Comparison of ENCODE assay signal across 7 cellular contexts in the genomic region with DNA sequence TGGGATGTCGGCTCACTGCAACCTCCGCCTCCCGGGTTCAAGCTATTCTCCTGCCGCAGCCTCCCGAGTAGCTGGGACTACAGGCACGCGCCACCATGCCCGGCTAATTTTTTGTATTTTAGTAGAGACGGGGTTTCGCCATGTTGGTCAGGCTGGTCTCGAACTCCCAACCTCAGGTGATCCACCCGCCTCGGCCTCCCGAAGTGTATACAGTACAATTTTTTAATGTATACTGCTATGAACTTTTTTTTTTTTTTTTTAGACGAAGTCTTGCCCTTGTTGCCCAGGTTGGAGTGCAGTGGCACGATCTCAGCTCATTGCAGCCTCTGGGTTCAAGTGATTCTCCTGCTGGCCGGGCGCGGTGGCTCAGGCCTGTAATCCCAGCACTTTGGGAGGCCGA. TPM values are rescaled to one million over a fixed set of nuclear protein-coding genes. Genes with fewer than 3 reads are reported as not detected.
DNase-seq lines count a peak whose midpoint lies in the region; TF ChIP-seq lines count a peak whose summit lies in the region.
"Not testable (repeated sequence)": the region's sequence is repeated elsewhere in the genome, so short reads cannot be mapped to it uniquely, and the experiment has no call there.

No MANE protein-coding gene starts in this region.

- not testable (repeated sequence) for H3K27me3 Mint-ChIP-seq in T-helper 2 cell treated with Interferon-gamma antibody and Interleukin-4, amounts not matched to agents 5 μg/mL and 100 μg/mL, for 36 hours (ENCODE audit: low read depth); activated T-helper 1 cell treated with anti-CD3 and anti-CD28 coated beads, Interleukin-12 subunit alpha, Interleukin-12 subunit beta, Interleukin-2, Interleukin-4 antibody, amounts not matched to agents 30 ng/mL and 10 ng/mL and 1 ng/mL, durations not matched to agents 14 hours and 24 hours and 36 hours (ENCODE audit: insufficient read depth); brain; nephron (ENCODE audit: low read depth); stimulated activated naive CD8-positive, alpha-beta T cell treated with anti-CD3 and anti-CD28 coated beads, Interleukin-15, Interleukin-2, amounts not matched to agents 100 ng/mL and 50 ng/mL, for 24 hours

- H3K36me3 ChIP-seq in DOHH2 (ENCODE audit: control insufficient read depth, low read length); hepatocyte (replicated peaks; ENCODE audit: insufficient read depth, low read depth): not testable (repeated sequence)

- H3K4me3 Mint-ChIP-seq in T-helper 2 cell treated with Interferon-gamma antibody and Interleukin-4, amounts not matched to agents 5 μg/mL and 100 μg/mL, for 36 hours, result peak overlapping the region; percentile 93
- peak overlapping the region; percentile 37 for H3K4me3 Mint-ChIP-seq in activated T-helper 1 cell treated with anti-CD3 and anti-CD28 coated beads, Interleukin-12 subunit alpha, Interleukin-12 subunit beta, Interleukin-2, Interleukin-4 antibody, amounts not matched to agents 30 ng/mL and 10 ng/mL and 1 ng/mL, durations not matched to agents 14 hours and 24 hours and 36 hours
- H3K4me3 Mint-ChIP-seq in brain (peak overlapping the region in 3 of 5 experiments; percentile 16 to 57 (median 28)), nephron (peak overlapping the region; percentile 48 to 65 (median 54))
- H3K4me3 Mint-ChIP-seq in stimulated activated naive CD8-positive, alpha-beta T cell treated with anti-CD3 and anti-CD28 coated beads, Interleukin-15, Interleukin-2, amounts not matched to agents 100 ng/mL and 50 ng/mL, for 24 hours, result peak overlapping the region; percentile 10

- peaks cover 11% of the 10 kb centered on the region for H3F3A ChIP-seq in DOHH2 (ENCODE audit: control insufficient read depth, insufficient read depth)

- H3K4me1 Mint-ChIP-seq in T-helper 2 cell treated with Interferon-gamma antibody and Interleukin-4, amounts not matched to agents 5 μg/mL and 100 μg/mL, for 36 hours (ENCODE audit: low read depth), result not testable (repeated sequence)
- H3K4me1 Mint-ChIP-seq in activated T-helper 1 cell treated with anti-CD3 and anti-CD28 coated beads, Interleukin-12 subunit alpha, Interleukin-12 subunit beta, Interleukin-2, Interleukin-4 antibody, amounts not matched to agents 30 ng/mL and 10 ng/mL and 1 ng/mL, durations not matched to agents 14 hours and 24 hours and 36 hours (ENCODE audit: low read depth), result peaks cover 17% of the 10 kb centered on the region
- peaks cover 27% of the 10 kb centered on the region for H3K4me1 Mint-ChIP-seq in brain
- H3K4me1 Mint-ChIP-seq in nephron, result peaks cover 16% of the 10 kb centered on the region
- peaks cover 23% of the 10 kb centered on the region for H3K4me1 Mint-ChIP-seq in stimulated activated naive CD8-positive, alpha-beta T cell treated with anti-CD3 and anti-CD28 coated beads, Interleukin-15, Interleukin-2, amounts not matched to agents 100 ng/mL and 50 ng/mL, for 24 hours (ENCODE audit: low read depth)

- not testable (repeated sequence) for H3K9me3 Mint-ChIP-seq in T-helper 2 cell treated with Interferon-gamma antibody and Interleukin-4, amounts not matched to agents 5 μg/mL and 100 μg/mL, for 36 hours; activated T-helper 1 cell treated with anti-CD3 and anti-CD28 coated beads, Interleukin-12 subunit alpha, Interleukin-12 subunit beta, Interleukin-2, Interleukin-4 antibody, amounts not matched to agents 30 ng/mL and 10 ng/mL and 1 ng/mL, durations not matched to agents 14 hours and 24 hours and 36 hours; nephron; stimulated activated naive CD8-positive, alpha-beta T cell treated with anti-CD3 and anti-CD28 coated beads, Interleukin-15, Interleukin-2, amounts not matched to agents 100 ng/mL and 50 ng/mL, for 24 hours
- H3K9me3 Mint-ChIP-seq in brain, result peaks cover 4 to 14% (median 8%) of the 10 kb centered on the region in 5 experiments

- H3K27ac ChIP-seq in DOHH2 (ENCODE audit: low read depth, low read length), result not testable (repeated sequence)
- H3K27ac ChIP-seq in hepatocyte, result peak overlapping the region; percentile 100

- not testable (repeated sequence) for H3K27ac Mint-ChIP-seq in T-helper 2 cell treated with Interferon-gamma antibody and Interleukin-4, amounts not matched to agents 5 μg/mL and 100 μg/mL, for 36 hours; activated T-helper 1 cell treated with anti-CD3 and anti-CD28 coated beads, Interleukin-12 subunit alpha, Interleukin-12 subunit beta, Interleukin-2, Interleukin-4 antibody, amounts not matched to agents 30 ng/mL and 10 ng/mL and 1 ng/mL, durations not matched to agents 14 hours and 24 hours and 36 hours; brain; stimulated activated naive CD8-positive, alpha-beta T cell treated with anti-CD3 and anti-CD28 coated beads, Interleukin-15, Interleukin-2, amounts not matched to agents 100 ng/mL and 50 ng/mL, for 24 hours
- H3K27ac Mint-ChIP-seq in nephron, result peak overlapping the region in 2 of 3 experiments; percentile 15 to 45

- not testable (repeated sequence) for H3K36me3 Mint-ChIP-seq in T-helper 2 cell treated with Interferon-gamma antibody and Interleukin-4, amounts not matched to agents 5 μg/mL and 100 μg/mL, for 36 hours (ENCODE audit: low read depth); activated T-helper 1 cell treated with anti-CD3 and anti-CD28 coated beads, Interleukin-12 subunit alpha, Interleukin-12 subunit beta, Interleukin-2, Interleukin-4 antibody, amounts not matched to agents 30 ng/mL and 10 ng/mL and 1 ng/mL, durations not matched to agents 14 hours and 24 hours and 36 hours (ENCODE audit: low read depth); stimulated activated naive CD8-positive, alpha-beta T cell treated with anti-CD3 and anti-CD28 coated beads, Interleukin-15, Interleukin-2, amounts not matched to agents 100 ng/mL and 50 ng/mL, for 24 hours (ENCODE audit: low read depth)
- H3K36me3 Mint-ChIP-seq in brain, result peaks cover 24% of the 10 kb centered on the region
- peaks cover 15% of the 10 kb centered on the region for H3K36me3 Mint-ChIP-seq in nephron (ENCODE audit: low read depth)

- 98% methylated on average over 20 of the region's 20 CpGs for WGBS in hepatocyte (ENCODE audit: low lambda C conversion rate, missing lambda C conversion rate)

- H3K9me2 ChIP-seq in DOHH2 (replicated peaks; ENCODE audit: control insufficient read depth, low read length); hepatocyte (replicated peaks; ENCODE audit: insufficient read depth): not testable (repeated sequence)

- not testable (repeated sequence) for H3K9me3 ChIP-seq in DOHH2 (ENCODE audit: control insufficient read depth, insufficient read depth, low read length); hepatocyte (ENCODE audit: low read depth)

- H3K4me1 ChIP-seq in DOHH2 (ENCODE audit: control insufficient read depth, low read length), result peaks cover 29% of the 10 kb centered on the region
- H3K4me1 ChIP-seq in hepatocyte (ENCODE audit: insufficient read depth), result not testable (repeated sequence)

- intact Hi-C loops in activated T-helper 1 cell treated with anti-CD3 and anti-CD28 coated beads, Interleukin-12 subunit alpha, Interleukin-12 subunit beta, Interleukin-2, Interleukin-4 antibody, amounts not matched to agents 30 ng/mL and 10 ng/mL and 1 ng/mL, durations not matched to agents 14 hours and 24 hours and 36 hours (cut with micrococcal nuclease), result loop anchor here (10.0 kb wide), 1 partner anchor 567 kb away; no protein-coding TSS in a partner anchor

- TF ChIP-seq CTCF in DOHH2 (IDR thresholded peaks at IDR 0.05; ENCODE audit: low read depth, low read length, poor library complexity, severe bottlenecking); brain (conservative IDR thresholded peaks at IDR 0.05); hepatocyte (IDR thresholded peaks at IDR 0.05; ENCODE audit: poor library complexity); nephron (IDR thresholded peaks at IDR 0.05; ENCODE audit: unreplicated experiment in 3 of 3): not testable (repeated sequence)

- DNase-seq in T-helper 2 cell treated with Interferon-gamma antibody and Interleukin-4, amounts not matched to agents 5 μg/mL and 100 μg/mL, for 36 hours (ENCODE audit: low spot score); activated T-helper 1 cell treated with anti-CD3 and anti-CD28 coated beads, Interleukin-12 subunit alpha, Interleukin-12 subunit beta, Interleukin-2, Interleukin-4 antibody, amounts not matched to agents 30 ng/mL and 10 ng/mL and 1 ng/mL, durations not matched to agents 14 hours and 24 hours and 36 hours (ENCODE audit: low spot score); hepatocyte (ENCODE audit: low spot score): not testable (repeated sequence)

- not testable (repeated sequence) for H3K4me3 ChIP-seq in DOHH2 (ENCODE audit: low read length); hepatocyte

- H4K20me1 ChIP-seq in DOHH2 (ENCODE audit: control insufficient read depth, insufficient read depth, low read depth, low read length); hepatocyte (ENCODE audit: insufficient read depth, poor library complexity, severe bottlenecking): not testable (repeated sequence)

- H3K27me3 ChIP-seq in DOHH2 (ENCODE audit: control insufficient read depth, low read length); hepatocyte: not testable (repeated sequence)

- H2AFZ ChIP-seq in hepatocyte, result not testable (repeated sequence)

- H3K79me2 ChIP-seq in DOHH2 (ENCODE audit: control insufficient read depth, low read length) (peaks cover 33% of the 10 kb centered on the region), hepatocyte (peaks cover 29% of the 10 kb centered on the region)

- peak overlapping the region; percentile 45 for H3K4me2 ChIP-seq in DOHH2 (ENCODE audit: low read length)
- H3K4me2 ChIP-seq in hepatocyte, result not testable (repeated sequence)

RNA-seq across cellular contexts. Expression of gene ZNF786, which starts 1.7 kb away (rescaled TPM):
- total RNA-seq in activated T-helper 1 cell treated with anti-CD3 and anti-CD28 coated beads, Interleukin-12 subunit alpha, Interleukin-12 subunit beta, Interleukin-2, Interleukin-4 antibody, amounts not matched to agents 30 ng/mL and 10 ng/mL and 1 ng/mL, durations not matched to agents 14 hours and 24 hours and 36 hours, result 9.9 and 10.9 TPM in 2 replicates
- polyA plus RNA-seq in brain (ENCODE audit: insufficient read depth, low read depth, low replicate concordance) (4.0 TPM), hepatocyte (4.9 and 6.9 TPM in 2 replicates)
- total RNA-seq in hepatocyte, result 5.1 and 5.7 TPM in 2 replicates

RNA-seq across cellular contexts. Expression of gene ZNF425, which starts 33.9 kb away (rescaled TPM):
- 1.1 and 1.2 TPM in 2 replicates for total RNA-seq in activated T-helper 1 cell treated with anti-CD3 and anti-CD28 coated beads, Interleukin-12 subunit alpha, Interleukin-12 subunit beta, Interleukin-2, Interleukin-4 antibody, amounts not matched to agents 30 ng/mL and 10 ng/mL and 1 ng/mL, durations not matched to agents 14 hours and 24 hours and 36 hours
- polyA plus RNA-seq in brain (ENCODE audit: insufficient read depth, low read depth, low replicate concordance), result 2.9 TPM
- 2.7 and 3.9 TPM in 2 replicates for total RNA-seq in hepatocyte
- polyA plus RNA-seq in hepatocyte, result 3.3 and 4.2 TPM in 2 replicates

RNA-seq across cellular contexts. Expression of gene ZNF398, which starts 55.0 kb away (rescaled TPM):
- 14.1 and 14.4 TPM in 2 replicates for total RNA-seq in activated T-helper 1 cell treated with anti-CD3 and anti-CD28 coated beads, Interleukin-12 subunit alpha, Interleukin-12 subunit beta, Interleukin-2, Interleukin-4 antibody, amounts not matched to agents 30 ng/mL and 10 ng/mL and 1 ng/mL, durations not matched to agents 14 hours and 24 hours and 36 hours
- polyA plus RNA-seq in brain (ENCODE audit: insufficient read depth, low read depth, low replicate concordance) (7.5 TPM), hepatocyte (5.1 and 8.1 TPM in 2 replicates)
- 10.7 and 12.5 TPM in 2 replicates for total RNA-seq in hepatocyte

Comparison
In these comparisons a context has a peak if more than half of its experiments do, and no peak if none do; other contexts are left out.
1. H3K4me3 Mint-ChIP-seq: peak in every context shown above with its lines; median percentile 93 in T-helper 2 cell treated with Interferon-gamma antibody and Interleukin-4, amounts not matched to agents 5 μg/mL and 100 μg/mL, for 36 hours; 54 in nephron; 37 in activated T-helper 1 cell treated with anti-CD3 and anti-CD28 coated beads, Interleukin-12 subunit alpha, Interleukin-12 subunit beta, Interleukin-2, Interleukin-4 antibody, amounts not matched to agents 30 ng/mL and 10 ng/mL and 1 ng/mL, durations not matched to agents 14 hours and 24 hours and 36 hours; 28 in brain; 10 in stimulated activated naive CD8-positive, alpha-beta T cell treated with anti-CD3 and anti-CD28 coated beads, Interleukin-15, Interleukin-2, amounts not matched to agents 100 ng/mL and 50 ng/mL, for 24 hours.